ENCODE assay signal across 12 cellular contexts in the genomic region with DNA sequence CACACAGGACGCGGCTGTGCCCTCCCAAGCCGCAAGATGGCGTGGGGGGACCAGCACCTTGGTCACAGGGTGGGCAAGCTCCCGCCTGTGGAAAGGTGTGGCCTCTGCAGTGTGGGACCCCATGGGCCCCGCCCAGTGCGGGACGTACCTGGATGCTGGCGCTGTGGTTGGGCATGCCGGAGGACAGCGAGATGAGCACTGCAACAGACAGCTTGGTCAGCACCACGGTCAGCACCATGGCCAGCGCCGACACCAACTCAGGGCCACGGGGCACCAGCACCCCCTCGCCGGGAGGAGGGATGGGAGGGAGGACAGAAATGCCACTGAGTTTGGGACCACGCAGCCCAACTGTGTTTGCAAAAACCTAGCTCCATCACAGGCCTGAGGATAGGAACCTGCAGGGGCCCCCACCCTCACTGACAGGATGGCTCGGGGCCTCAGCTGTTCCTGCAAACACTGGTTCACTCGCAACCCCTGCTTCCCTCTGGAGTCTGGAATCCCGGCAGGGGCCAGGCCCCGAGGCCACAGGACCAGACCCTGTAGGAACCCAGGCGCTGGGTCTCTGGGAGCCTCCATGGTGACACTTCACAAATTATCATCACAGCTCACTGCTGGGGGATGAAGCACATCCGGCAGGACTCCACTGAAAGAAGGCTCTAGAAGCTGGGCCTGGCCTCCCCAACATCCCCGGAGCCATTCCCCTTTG. TPM values are rescaled to one million over a fixed set of nuclear protein-coding genes. Genes with fewer than 3 reads are reported as not detected.
DNase-seq lines count a peak whose midpoint lies in the region; ATAC-seq, FAIRE-seq and TF ChIP-seq lines count a peak whose summit lies in the region.
"Had no signal": no experiment of that assay in that cellular context is flagged by ENCODE, and none has a peak within 500 bp of the region (broad histone marks: within the 10 kb centered on the region; RNA-seq: fewer than 3 reads in every experiment).

No MANE protein-coding gene starts in this region.

- H3K9me3 ChIP-seq in pancreas: no peaks in the 10 kb centered on the region

- no peak for FAIRE-seq in pancreas (lab: Jason Lieb, UNC)

- H3K4me1 ChIP-seq in pancreas: no peaks in the 10 kb centered on the region

- POLR2A ChIA-PET in activated CD4-positive, alpha-beta T cell treated with anti-CD3 and anti-CD28 coated beads, Interleukin-2, amount 10 ng/mL, durations not matched to agents 7 days and 5 days (lab: Charles Lee): no interaction called here

- H3K4me1 Mint-ChIP-seq in activated CD4-positive, alpha-beta T cell treated with anti-CD3 and anti-CD28 coated beads, Interleukin-2, amount 10 ng/mL, durations not matched to agents 7 days and 5 days: no peaks in the 10 kb centered on the region
- H3K4me1 Mint-ChIP-seq: naive B cell had no signal

- H3K36me3 ChIP-seq in pancreas: peaks cover 0 to 80% (median 23%) of the 10 kb centered on the region in 3 donors

- no peak overlapping the region for H3K27ac ChIP-seq in pancreas
- H3K27ac ChIP-seq: epithelial cell of prostate had no signal

- WGBS in pancreas, 2 donors: 85 to 91% methylated on average over 24 to 25 of the region's 25 CpGs

- H3K27me3 ChIP-seq in pancreas: no peaks in the 10 kb centered on the region

- ATAC-seq in pancreas (peak in 3 of 4 donors; percentile 14 to 19 (median 15)), HG02571 (IDR thresholded peaks at IDR 0.05; ENCODE audit: unreplicated experiment) (no peak)

- peak; percentile 27 for DNase-seq in activated CD4-positive, alpha-beta T cell treated with anti-CD3 and anti-CD28 coated beads, Interleukin-2, amount 10 ng/mL, durations not matched to agents 7 days and 5 days
- DNase-seq in activated CD4-positive, alpha-beta T cell treated with anti-CD3 and anti-CD28 coated beads for 4 hours: no peak
- DNase-seq in ecto neural progenitor cell (ENCODE audit: low spot score) (peak; percentile 68), pancreas (peak in 2 of 6 donors; percentile 42 to 67), NCI-H128 (lab: John Stamatoyannopoulos, UW; ENCODE audit: unreplicated experiment) (no peak)
- DNase-seq: activated CD8-positive, alpha-beta memory T cell treated with anti-CD3 and anti-CD28 coated beads, Interleukin-2, amount 50 U/mL, for 48 hours; naive B cell; NCI-H187; T-helper 2 cell had no signal

- CTCF ChIA-PET in activated CD4-positive, alpha-beta T cell treated with anti-CD3 and anti-CD28 coated beads, Interleukin-2, amount 10 ng/mL, durations not matched to agents 7 days and 5 days (lab: Charles Lee): interaction anchor here (0.6 to 1.1 kb wide), 2 partner anchors 171 to 377 kb away, joined by 3 read pairs; no protein-coding TSS in a partner anchor

- H3K27ac Mint-ChIP-seq in activated CD4-positive, alpha-beta T cell treated with anti-CD3 and anti-CD28 coated beads, Interleukin-2, amount 10 ng/mL, durations not matched to agents 7 days and 5 days: no peak overlapping the region

- TF ChIP-seq CTCF in pancreas (IDR thresholded peaks at IDR 0.05): no peak

- H3K36me3 Mint-ChIP-seq in activated CD4-positive, alpha-beta T cell treated with anti-CD3 and anti-CD28 coated beads, Interleukin-2, amount 10 ng/mL, durations not matched to agents 7 days and 5 days (ENCODE audit: low read depth): peaks cover 11% of the 10 kb centered on the region

- H3K9me3 Mint-ChIP-seq in activated CD4-positive, alpha-beta T cell treated with anti-CD3 and anti-CD28 coated beads, Interleukin-2, amount 10 ng/mL, durations not matched to agents 7 days and 5 days: no peaks in the 10 kb centered on the region
- H3K9me3 Mint-ChIP-seq: naive B cell had no signal

- H3K4me3 ChIP-seq in pancreas: no peak overlapping the region
- H3K4me3 ChIP-seq: smooth muscle cell had no signal

- intact Hi-C loops in pancreas (cut with DNase I): no loop called here

- H3K27me3 Mint-ChIP-seq in activated CD4-positive, alpha-beta T cell treated with anti-CD3 and anti-CD28 coated beads, Interleukin-2, amount 10 ng/mL, durations not matched to agents 7 days and 5 days: no peaks in the 10 kb centered on the region
- H3K27me3 Mint-ChIP-seq: naive B cell had no signal

- H3K4me3 Mint-ChIP-seq in activated CD4-positive, alpha-beta T cell treated with anti-CD3 and anti-CD28 coated beads, Interleukin-2, amount 10 ng/mL, durations not matched to agents 7 days and 5 days: no peak overlapping the region
- H3K4me3 Mint-ChIP-seq: naive B cell had no signal

RNA-seq across cellular contexts. Expression of gene IZUMO4, which starts 27.1 kb away (rescaled TPM):
- total RNA-seq in activated CD4-positive, alpha-beta T cell treated with anti-CD3 and anti-CD28 coated beads, Interleukin-2, amount 10 ng/mL, durations not matched to agents 7 days and 5 days: 1 to 10 TPM; 7.5 to 9.9 TPM
- 10 to 100 TPM in 1 of 6 donors, 1 to 10 TPM in 5; 5.2 to 10.5 (median 7.0) TPM for total RNA-seq in pancreas
- 10 to 100 TPM; 32.8 to 42.2 TPM for polyA plus RNA-seq in pancreas

RNA-seq across cellular contexts. Expression of gene AP3D1, which starts 27.5 kb away (rescaled TPM):
- 10 to 100 TPM; 95.7 to 95.8 TPM for total RNA-seq in activated CD4-positive, alpha-beta T cell treated with anti-CD3 and anti-CD28 coated beads, Interleukin-2, amount 10 ng/mL, durations not matched to agents 7 days and 5 days
- total RNA-seq in pancreas: 100 to 1,000 TPM in 1 of 6 donors, 10 to 100 TPM in 5; 75.2 to 105 (median 83.9) TPM
- polyA plus RNA-seq in pancreas: 100 to 1,000 TPM in 1 of 2 donors, 10 to 100 TPM in 1; 88.3 to 102 TPM

RNA-seq across cellular contexts. Expression of gene MOB3A, which starts 27.7 kb away (rescaled TPM):
- total RNA-seq in activated CD4-positive, alpha-beta T cell treated with anti-CD3 and anti-CD28 coated beads, Interleukin-2, amount 10 ng/mL, durations not matched to agents 7 days and 5 days: 100 to 1,000 TPM; 217 to 239 TPM
- 10 to 100 TPM; 14.5 to 26.0 (median 17.4) TPM for total RNA-seq in pancreas
- 10 to 100 TPM in 1 of 2 donors, 1 to 10 TPM in 1; 9.2 to 11.1 TPM for polyA plus RNA-seq in pancreas

RNA-seq across cellular contexts. Expression of gene DOT1L, which starts 39.9 kb away (rescaled TPM):
- total RNA-seq in activated CD4-positive, alpha-beta T cell treated with anti-CD3 and anti-CD28 coated beads, Interleukin-2, amount 10 ng/mL, durations not matched to agents 7 days and 5 days: 10 to 100 TPM; 62.3 to 66.2 TPM
- total RNA-seq in pancreas: 10 to 100 TPM; 11.7 to 20.4 (median 14.5) TPM
- polyA plus RNA-seq in pancreas: 10 to 100 TPM; 14.4 to 34.4 TPM

Comparison
In these comparisons a context has a peak if more than half of its experiments do, and no peak if none do; other contexts are left out.
1. DNase-seq: peak in activated CD4-positive, alpha-beta T cell treated with anti-CD3 and anti-CD28 coated beads, Interleukin-2, amount 10 ng/mL, durations not matched to agents 7 days and 5 days (single experiment) and ecto neural progenitor cell (single experiment); none in activated CD4-positive, alpha-beta T cell treated with anti-CD3 and anti-CD28 coated beads for 4 hours (0 of 2) and NCI-H128 (single experiment).
2. RNA of gene MOB3A, which starts 27.7 kb away (total RNA-seq): 217 to 239 TPM in activated CD4-positive, alpha-beta T cell treated with anti-CD3 and anti-CD28 coated beads, Interleukin-2, amount 10 ng/mL, durations not matched to agents 7 days and 5 days; 14.5 to 26.0 TPM in pancreas; every median in the first group is over 4 times any median in the second.